ENCODE assay signal across 8 cellular contexts in genomic region chr10:68600041-68600778, GRCh38. TPM values are rescaled to one million over a fixed set of nuclear protein-coding genes. Genes with fewer than 3 reads are reported as not detected.
DNase-seq lines count a peak whose midpoint lies in the region; ATAC-seq and TF ChIP-seq lines count a peak whose summit lies in the region.

No MANE protein-coding gene starts in this region.

- DNase-seq in Ammon's horn (ENCODE audit: low spot score) (peak; percentile 97), NCI-H460 (ENCODE audit: extremely low read depth, low read depth) (peak; percentile 60), lower leg skin (ENCODE audit: low spot score in 2 of 2) (peak; percentile 53 to 89)
- DNase-seq in activated CD4-positive, alpha-beta T cell treated with anti-CD3 and anti-CD28 coated beads, Interleukin-2, amount 50 U/mL, for 1 hour = peak; percentile 36
- peak in 2 of 3 donors; percentile 4 to 22 for DNase-seq in stimulated activated CD4-positive, alpha-beta T cell treated with anti-CD3 and anti-CD28 coated beads, TNF-alpha, amount 100 ng/mL, for 1 hour (ENCODE audit: low read depth in 3 of 3, low spot score in 1 of 3)

- WGBS in ectodermal cell, 2 experiments = 5 to 6% methylated on average over 17 of the region's 17 CpGs
- 1 to 2% methylated on average over 17 of the region's 17 CpGs for WGBS in lower leg skin, 2 donors

- peak overlapping the region; percentile 95 for H3K27ac ChIP-seq in ectodermal cell (ENCODE audit: insufficient read depth, low read depth, low read length, poor library complexity, severe bottlenecking)

- no peaks in the 10 kb centered on the region for H3K27me3 ChIP-seq in ectodermal cell (ENCODE audit: control insufficient read depth, insufficient read depth, low read length, poor library complexity, severe bottlenecking)

- intact Hi-C loops in lower leg skin (cut with DNase I; ENCODE audit: low total_unique reads) = no loop called here

- H3K4me1 ChIP-seq in ectodermal cell (ENCODE audit: control insufficient read depth, insufficient read depth, low read length) = peaks cover 31% of the 10 kb centered on the region

- no peaks in the 10 kb centered on the region for H3K9me3 ChIP-seq in ectodermal cell (ENCODE audit: control insufficient read depth, low read length)

- TF ChIP-seq CTCF in lower leg skin (IDR thresholded peaks at IDR 0.05) = no peak

- TF ChIP-seq POLR2A in GM19099 (IDR thresholded peaks at IDR 0.05; ENCODE audit: extremely low read depth, insufficient read length, low read depth) = peak; percentile 64
- TF ChIP-seq POLR2A in lower leg skin (IDR thresholded peaks at IDR 0.05) = no peak

- H3K4me3 ChIP-seq in ectodermal cell (ENCODE audit: insufficient read depth, low read depth, low read length) (peak overlapping the region; percentile 27), lower leg skin (ENCODE audit: low read depth, poor library complexity, severe bottlenecking) (no peak overlapping the region)

- peaks cover 3% of the 10 kb centered on the region for H3K36me3 ChIP-seq in ectodermal cell (ENCODE audit: control insufficient read depth, insufficient read depth, low read length)

- ATAC-seq in HG03354 (IDR thresholded peaks at IDR 0.05; ENCODE audit: poor library complexity, severe bottlenecking, unreplicated experiment) = peak; percentile 92

RNA-seq across cellular contexts. Expression of gene TET1, which starts 40.1 kb away (rescaled TPM):
- 2.8 and 3.0 TPM in 2 replicates for total RNA-seq in NCI-H460 (2014; rRNA removed; shearing (Covaris generic))
- 1.3 and 1.9 TPM in 2 replicates for polyA plus RNA-seq in NCI-H460 (2014; cell fraction: nucleus; rRNA removed)
- 30.7 TPM for polyA plus RNA-seq in ectodermal cell (2013, experiment 1 of 4)
- 35.0 TPM for polyA plus RNA-seq in ectodermal cell (2013, experiment 2 of 4)
- 30.0 TPM for polyA plus RNA-seq in ectodermal cell (2013, experiment 3 of 4)
- 35.1 TPM for polyA plus RNA-seq in ectodermal cell (2013, experiment 4 of 4)
- total RNA-seq in lower leg skin = 1 to 10 TPM; 1.1 to 3.8 (median 1.9) TPM

Comparison
In these comparisons a context has a peak if more than half of its experiments do, and no peak if none do; other contexts are left out.
1. DNase-seq: peak in every context shown above with its lines; median percentile 97 in Ammon's horn; 71 in lower leg skin; 60 in NCI-H460; 36 in activated CD4-positive, alpha-beta T cell treated with anti-CD3 and anti-CD28 coated beads, Interleukin-2, amount 50 U/mL, for 1 hour; 13 in stimulated activated CD4-positive, alpha-beta T cell treated with anti-CD3 and anti-CD28 coated beads, TNF-alpha, amount 100 ng/mL, for 1 hour.